15 cellular contexts compared by ENCODE assay signal in the genomic region with DNA sequence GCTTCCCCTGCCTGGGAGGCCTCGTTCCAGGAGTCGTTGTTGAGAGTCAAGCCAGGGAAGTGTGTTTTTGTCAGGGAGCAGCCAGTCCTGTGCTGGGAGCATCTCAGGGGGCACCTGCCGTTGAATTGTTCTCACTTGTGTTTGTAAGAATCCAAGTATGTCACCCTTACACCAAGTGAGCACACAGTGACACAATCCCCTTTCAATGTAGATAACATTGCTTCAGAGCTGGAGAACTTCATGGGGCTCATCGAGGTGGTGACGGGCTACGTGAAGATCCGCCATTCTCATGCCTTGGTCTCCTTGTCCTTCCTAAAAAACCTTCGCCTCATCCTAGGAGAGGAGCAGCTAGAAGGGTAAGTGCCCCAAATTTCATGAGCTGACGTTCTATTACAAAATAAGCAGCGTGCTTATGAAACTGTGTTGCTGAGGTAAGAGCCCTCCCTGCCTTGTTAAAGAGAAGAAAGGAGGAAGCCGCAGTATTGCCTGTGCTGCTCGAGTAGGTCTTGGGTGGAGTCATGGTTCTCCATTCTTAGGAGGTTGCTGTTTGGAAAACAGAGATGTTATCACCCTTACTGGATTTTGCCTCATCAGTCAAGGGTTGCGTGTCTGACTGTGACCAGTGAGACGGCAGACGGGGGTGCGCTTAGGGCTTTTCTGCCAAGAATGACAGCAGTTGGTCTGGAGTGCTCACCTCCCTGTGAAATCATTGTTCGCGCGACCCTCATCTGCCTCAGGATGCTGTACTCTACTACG.
DNase-seq lines count a peak whose midpoint lies in the region; ATAC-seq, FAIRE-seq and TF ChIP-seq lines count a peak whose summit lies in the region.
"Had no signal": no experiment of that assay in that cellular context is flagged by ENCODE, and none has a peak within 500 bp of the region (broad histone marks: within the 10 kb centered on the region; RNA-seq: fewer than 3 reads in every experiment).

No MANE protein-coding gene starts in this region.

- FAIRE-seq in HepG2 (lab: Jason Lieb, UNC) (no peak), astrocyte (lab: Jason Lieb, UNC) (no peak)

- ATAC-seq in right lobe of liver = peak in 3 of 4 donors; percentile 26 to 43 (median 40)
- ATAC-seq in HepG2 = no peak
- peak; percentile 26 for ATAC-seq in aorta (ENCODE audit: low FRiP score)
- no peak for ATAC-seq in T-helper 17 cell

- H3K27ac ChIP-seq in right lobe of liver (no peak overlapping the region), HepG2 (ENCODE audit: extremely low read length, insufficient read depth, low read length) (no peak overlapping the region), astrocyte (ENCODE audit: low read depth, low read length) (peak overlapping the region; percentile 99), mesendoderm (ENCODE audit: low read depth, low read length) (peak overlapping the region; percentile 32), aorta (ENCODE audit: low read depth in 1 of 2, low read length in 2 of 2) (no peak overlapping the region), colonic mucosa (no peak overlapping the region)
- H3K27ac ChIP-seq: SK-N-MC had no signal

- TF ChIP-seq EP300 in HepG2 (IDR thresholded peaks at IDR 0.05; ENCODE audit: low read depth in 2 of 2, low read length in 2 of 2) (no peak), HepG2 (CRISPR knock-in tag; IDR thresholded peaks at IDR 0.05; ENCODE audit: borderline replicate concordance) (no peak)

- POLR2A ChIA-PET in HepG2 (lab: Yijun Ruan, JAX) = no interaction called here

- no peak for TF ChIP-seq RAD21 in HepG2 (CRISPR knock-in tag; IDR thresholded peaks at IDR 0.05)

- CTCF ChIA-PET in HepG2 (lab: Yijun Ruan, JAX; ENCODE audit: low intra/inter-chr PET ratio, low total read pairs) = no interaction called here

- H3K9ac ChIP-seq in HepG2 (ENCODE audit: insufficient read depth, low read depth, low read length) = no peak overlapping the region
- H3K9ac ChIP-seq in astrocyte (ENCODE audit: low read length) = peak overlapping the region; percentile 69
- no peak overlapping the region for H3K9ac ChIP-seq in mesendoderm (ENCODE audit: low read length)
- no peak overlapping the region for H3K9ac ChIP-seq in colonic mucosa (ENCODE audit: low read depth in 2 of 2, low read length in 2 of 2)

- no peak overlapping the region for H4K5ac ChIP-seq in mesendoderm (ENCODE audit: low read length)

- H3K79me2 ChIP-seq in HepG2 (ENCODE audit: insufficient read depth, low read length) = peaks cover 4% of the 10 kb centered on the region
- H3K79me2 ChIP-seq in astrocyte (ENCODE audit: insufficient read depth, low read length) = peaks cover 45% of the 10 kb centered on the region
- no peaks in the 10 kb centered on the region for H3K79me2 ChIP-seq in mesendoderm (ENCODE audit: control insufficient read depth, insufficient read depth, low read length)

- DNase-seq in right lobe of liver (no peak), HepG2 (ENCODE audit: low spot score) (no peak), astrocyte (ENCODE audit: low read depth) (peak; percentile 97), mesendoderm (peak; percentile 39), aorta (no peak), T-helper 17 cell (no peak), colonic mucosa (no peak), midbrain (lab: John Stamatoyannopoulos, UW) (no peak)
- DNase-seq: activated CD4-positive, alpha-beta T cell treated with anti-CD3 and anti-CD28 coated beads, Interleukin-2, amount 50 U/mL, for 1 hour; activated naive CD4-positive, alpha-beta T cell treated with anti-CD3 and anti-CD28 coated beads, Interleukin-2, amount 50 U/mL, for 16 hours; dorsolateral prefrontal cortex; heart right ventricle; stimulated activated CD4-positive, alpha-beta T cell treated with anti-CD3 and anti-CD28 coated beads, Interleukin-15, amount 100 ng/mL, for 24 hours had no signal

- no peak overlapping the region for H3K4me2 ChIP-seq in HepG2 (ENCODE audit: low read depth, low read length)
- H3K4me2 ChIP-seq in astrocyte (ENCODE audit: low read length) = peak overlapping the region; percentile 31
- H3K4me2 ChIP-seq in mesendoderm (ENCODE audit: low read length) = no peak overlapping the region

- H2BK15ac ChIP-seq in mesendoderm (replicated peaks; ENCODE audit: low read depth) = no peak overlapping the region

- H3K27me3 Mint-ChIP-seq in astrocyte (ENCODE audit: low read depth, unreplicated experiment) = no peaks in the 10 kb centered on the region
- no peaks in the 10 kb centered on the region for H3K27me3 Mint-ChIP-seq in T-helper 17 cell
- H3K27me3 Mint-ChIP-seq: IgD-negative memory B cell had no signal

- H3K18ac ChIP-seq in mesendoderm (ENCODE audit: low read length) = peak overlapping the region; percentile 19

- peaks cover 84% of the 10 kb centered on the region for H3K4me1 Mint-ChIP-seq in astrocyte (ENCODE audit: low read depth, unreplicated experiment)
- H3K4me1 Mint-ChIP-seq in T-helper 17 cell = peaks cover 10% of the 10 kb centered on the region

- H3K9me3 ChIP-seq in right lobe of liver (no peaks in the 10 kb centered on the region), HepG2 (ENCODE audit: low read length) (no peaks in the 10 kb centered on the region), astrocyte (ENCODE audit: insufficient read depth, low read depth, low read length) (no peaks in the 10 kb centered on the region), aorta (ENCODE audit: control insufficient read depth, low read length) (no peaks in the 10 kb centered on the region), T-helper 17 cell (ENCODE audit: control insufficient read depth, low read length, poor library complexity, severe bottlenecking) (no peaks in the 10 kb centered on the region), colonic mucosa (no peaks in the 10 kb centered on the region)
- H3K9me3 ChIP-seq: heart right ventricle had no signal

- H2AFZ ChIP-seq in HepG2 (ENCODE audit: low read length) (no peak overlapping the region), astrocyte (ENCODE audit: low read depth, low read length) (no peak overlapping the region)

- no TSS peak for BruUV-seq in HepG2 (replicated peaks; lab: Mats Ljungman, UMichigan)

- peaks cover 2% of the 10 kb centered on the region for H3K79me1 ChIP-seq in mesendoderm (ENCODE audit: low read length)

- H3K4me1 ChIP-seq in right lobe of liver = no peaks in the 10 kb centered on the region
- H3K4me1 ChIP-seq in HepG2 (ENCODE audit: insufficient read depth, low read length) = peaks cover 29% of the 10 kb centered on the region
- H3K4me1 ChIP-seq in astrocyte (ENCODE audit: insufficient read depth, low read length) = peaks cover 75% of the 10 kb centered on the region
- peaks cover 3% of the 10 kb centered on the region for H3K4me1 ChIP-seq in mesendoderm (ENCODE audit: control insufficient read depth, low read depth, low read length)
- H3K4me1 ChIP-seq in aorta (ENCODE audit: control insufficient read depth in 1 of 2, insufficient read depth in 2 of 2, low read length in 2 of 2) = peaks cover 6 to 7% of the 10 kb centered on the region in 2 donors
- no peaks in the 10 kb centered on the region for H3K4me1 ChIP-seq in colonic mucosa

- H3K56ac ChIP-seq in mesendoderm (ENCODE audit: low read length) = no peak overlapping the region

- no peak overlapping the region for H3K4ac ChIP-seq in mesendoderm (ENCODE audit: low read depth, low read length)

- H3K27ac Mint-ChIP-seq in astrocyte (ENCODE audit: unreplicated experiment) (peak overlapping the region; percentile 99), T-helper 17 cell (no peak overlapping the region)
- H3K27ac Mint-ChIP-seq: IgD-negative memory B cell had no signal

- no peak for TF ChIP-seq CTCF in right lobe of liver (IDR thresholded peaks at IDR 0.05)
- TF ChIP-seq CTCF in HepG2 (CRISPR knock-in tag; IDR thresholded peaks at IDR 0.05) = no peak
- TF ChIP-seq CTCF in astrocyte (IDR thresholded peaks at IDR 0.05; ENCODE audit: insufficient read depth, low read depth, low read length) = no peak
- no peak for TF ChIP-seq CTCF in colonic mucosa (IDR thresholded peaks at IDR 0.05)

- H3K9me3 Mint-ChIP-seq in astrocyte (ENCODE audit: unreplicated experiment) = no peaks in the 10 kb centered on the region

- no peak overlapping the region for H2AK5ac ChIP-seq in mesendoderm (ENCODE audit: low read length)

- intact Hi-C loops in right lobe of liver (cut with DNase I) (no loop called here), HepG2 (cut with micrococcal nuclease; ENCODE audit: unreplicated experiment) (no loop called here), aorta (cut with DNase I) (no loop called here), colonic mucosa (cut with DNase I) (no loop called here)

- H4K20me1 ChIP-seq in HepG2 (ENCODE audit: insufficient read depth, low read length) = peaks cover 10% of the 10 kb centered on the region
- no peaks in the 10 kb centered on the region for H4K20me1 ChIP-seq in astrocyte (ENCODE audit: insufficient read depth, low read length)

- no peak overlapping the region for H3K23ac ChIP-seq in mesendoderm (ENCODE audit: low read length)

- H3K36me3 Mint-ChIP-seq in astrocyte (ENCODE audit: low read depth, unreplicated experiment) (peaks cover 24% of the 10 kb centered on the region), T-helper 17 cell (ENCODE audit: low read depth) (peaks cover 2% of the 10 kb centered on the region)
- H3K36me3 Mint-ChIP-seq: IgD-negative memory B cell had no signal

- H2BK5ac ChIP-seq in mesendoderm (ENCODE audit: low read length) = no peak overlapping the region

- H3K4me3 ChIP-seq in right lobe of liver (no peak overlapping the region), HepG2 (replicated peaks in 1 of 3; ENCODE audit: insufficient read depth in 1 of 3, low read depth in 2 of 3, low read length in 3 of 3) (no peak overlapping the region), astrocyte (ENCODE audit: insufficient read depth, low read depth, low read length) (no peak overlapping the region), mesendoderm (ENCODE audit: low read length) (no peak overlapping the region), aorta (ENCODE audit: low read length in 2 of 2) (no peak overlapping the region), colonic mucosa (no peak overlapping the region)
- H3K4me3 ChIP-seq: dorsolateral prefrontal cortex, SK-N-MC had no signal

- peak overlapping the region; percentile 77 for H3K4me3 Mint-ChIP-seq in astrocyte (ENCODE audit: unreplicated experiment)
- no peak overlapping the region for H3K4me3 Mint-ChIP-seq in T-helper 17 cell
- H3K4me3 Mint-ChIP-seq: IgD-negative memory B cell had no signal

- WGBS in right lobe of liver (ENCODE audit: insufficient coverage, low coverage, low lambda C conversion rate, missing lambda C conversion rate) = 65% methylated on average over 15 of the region's 20 CpGs
- WGBS in HepG2 (ENCODE audit: low lambda C conversion rate) = 96% methylated on average over 20 of the region's 20 CpGs
- no CpG with 5 or more reads among the region's 20 CpGs for WGBS in mesendoderm (ENCODE audit: extremely low coverage, insufficient coverage, low lambda C conversion rate)
- WGBS in aorta, 2 donors = 82 to 86% methylated on average over 20 of the region's 20 CpGs

- TF ChIP-seq POLR2A in right lobe of liver (IDR thresholded peaks at IDR 0.05) = no peak
- TF ChIP-seq POLR2A in HepG2 (IDR thresholded peaks at IDR 0.05; ENCODE audit: insufficient read depth in 1 of 2, low read depth in 2 of 2, low read length in 2 of 2) = no peak

- no peak overlapping the region for H4K8ac ChIP-seq in mesendoderm (ENCODE audit: low read depth, low read length)

- H2BK120ac ChIP-seq in mesendoderm (ENCODE audit: low read depth, low read length) = no peak overlapping the region

- H3K27me3 ChIP-seq in right lobe of liver (no peaks in the 10 kb centered on the region), HepG2 (ENCODE audit: control insufficient read depth in 1 of 2, insufficient read depth in 2 of 2, low read length in 2 of 2) (no peaks in the 10 kb centered on the region), astrocyte (ENCODE audit: insufficient read depth, low read length) (no peaks in the 10 kb centered on the region), mesendoderm (ENCODE audit: insufficient read depth, low read length, poor library complexity) (no peaks in the 10 kb centered on the region), aorta (ENCODE audit: control insufficient read depth in 1 of 2, insufficient read depth in 2 of 2, low read length in 1 of 2) (no peaks in the 10 kb centered on the region), colonic mucosa (no peaks in the 10 kb centered on the region)
- H3K27me3 ChIP-seq: dorsolateral prefrontal cortex, heart right ventricle had no signal

- in situ Hi-C loops in HepG2 (cut with HindIII; ENCODE audit: extremely low pct_ligation_motif_present, low pct_unique_long_range_greater_than_20kb) = no loop called here

- no peaks in the 10 kb centered on the region for H3K36me3 ChIP-seq in right lobe of liver
- peaks cover 19 to 57% of the 10 kb centered on the region in 2 experiments for H3K36me3 ChIP-seq in HepG2 (replicated peaks in 1 of 2; ENCODE audit: control insufficient read depth in 1 of 2, insufficient read depth in 2 of 2, low read length in 2 of 2)
- H3K36me3 ChIP-seq in astrocyte (ENCODE audit: insufficient read depth, low read length) = peaks cover 9% of the 10 kb centered on the region
- no peaks in the 10 kb centered on the region for H3K36me3 ChIP-seq in mesendoderm (ENCODE audit: control insufficient read depth, insufficient read depth, low read length)
- H3K36me3 ChIP-seq in aorta (ENCODE audit: control insufficient read depth in 1 of 2, insufficient read depth in 2 of 2, low read length in 1 of 2) = no peaks in the 10 kb centered on the region
- H3K36me3 ChIP-seq in colonic mucosa = no peaks in the 10 kb centered on the region

Comparison
In these comparisons a context has a peak if more than half of its experiments do, and no peak if none do; other contexts are left out.
1. ATAC-seq: peak in right lobe of liver (3 of 4) and aorta (single experiment); none in HepG2 (single experiment) and T-helper 17 cell (single experiment).
2. DNase-seq: peak in astrocyte (single experiment) and mesendoderm (single experiment); none in right lobe of liver (0 of 3), HepG2 (single experiment), aorta (0 of 2), T-helper 17 cell (0 of 3), colonic mucosa (single experiment) and midbrain (single experiment).
3. H3K27ac ChIP-seq: peak in astrocyte (single experiment) and mesendoderm (single experiment); none in right lobe of liver (0 of 3), HepG2 (single experiment), aorta (0 of 2) and colonic mucosa (single experiment).